Comparison of ENCODE assay signal across 8 cellular contexts in the genomic region with DNA sequence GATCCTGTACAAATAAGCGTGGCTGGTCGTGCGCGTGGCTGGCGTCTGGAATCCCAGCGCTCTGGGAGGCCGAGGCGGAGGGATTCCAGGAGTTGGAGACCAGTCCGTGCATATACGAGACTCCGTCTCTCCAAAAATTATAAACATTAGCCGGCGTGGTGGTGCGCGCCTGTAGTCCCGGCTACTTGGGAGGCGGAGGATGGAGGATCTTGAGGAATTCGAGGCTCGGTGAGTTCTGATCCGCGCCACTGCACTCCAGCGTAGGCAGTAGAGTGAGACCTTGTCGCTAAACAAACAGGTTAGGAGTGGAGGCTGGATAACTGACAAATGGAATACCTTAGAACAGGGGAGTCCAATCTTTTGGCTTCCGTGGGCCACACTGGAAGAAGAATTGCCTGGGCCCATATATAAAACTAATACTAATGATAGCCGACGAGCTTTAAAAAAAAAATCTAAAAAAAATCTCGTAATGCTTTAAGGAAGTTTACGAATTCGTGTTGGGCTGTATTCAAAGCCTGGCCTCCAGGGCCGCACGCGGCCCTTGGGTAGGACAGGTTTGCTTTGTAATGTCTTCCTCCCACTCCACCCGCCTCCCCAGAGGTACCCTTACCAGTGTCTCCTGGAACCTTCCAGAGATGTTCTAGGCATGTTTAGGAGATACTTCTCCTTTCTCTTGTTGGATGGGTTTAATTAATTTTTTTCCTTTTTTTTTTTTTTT. TPM values are rescaled to one million over a fixed set of nuclear protein-coding genes. Genes with fewer than 3 reads are reported as not detected.
A peak's percentile ranks its signal among the peaks of the same experiment; 100 is the strongest.
DNase-seq lines count a peak whose midpoint lies in the region; ATAC-seq and TF ChIP-seq lines count a peak whose summit lies in the region.

No MANE protein-coding gene starts in this region.

- POLR2A ChIA-PET in GM10248 (lab: Yijun Ruan, JAX) = interaction anchor here (0.6 kb wide), 1 partner anchor 54 kb away, joined by 3 read pairs; no protein-coding TSS in a partner anchor

- CTCF ChIA-PET in GM10248 (lab: Yijun Ruan, JAX) = interaction anchor here (1.2 to 1.5 kb wide), 2 partner anchors 171 to 216 kb away, joined by 3 read pairs; no protein-coding TSS in a partner anchor

- H4K20me1 ChIP-seq in GM23338 (replicated peaks; ENCODE audit: insufficient read depth) = peaks cover 38% of the 10 kb centered on the region

- DNase-seq in GM23338 (ENCODE audit: low spot score) (no peak), Peyer's patch (no peak), NCI-H2171 treated with DMSO at 0.1 percent for 48 hours (lab: John Stamatoyannopoulos, UW) (no peak), GM10248 (ENCODE audit: extremely low spot score) (no peak)
- DNase-seq in stimulated activated CD4-positive, alpha-beta T cell treated with anti-CD3 and anti-CD28 coated beads, Interleukin-12 subunit alpha, Interleukin-12 subunit beta, amount 100 ng/mL, for 4 hours = no peak

- H3K27ac ChIP-seq in GM23338 (ENCODE audit: low read depth) (no peak overlapping the region), Peyer's patch (peak overlapping the region; percentile 78 to 91 (median 87)), esophagus (ENCODE audit: low read depth in 2 of 2, low read length in 1 of 2) (peak overlapping the region; percentile 85 to 88), parathyroid adenoma (peak overlapping the region; percentile 80)

- H3K36me3 ChIP-seq in GM23338 (ENCODE audit: insufficient read depth) (peaks cover 26% of the 10 kb centered on the region), Peyer's patch (peaks cover 0 to 26% (median 0%) of the 10 kb centered on the region in 3 donors), esophagus (ENCODE audit: control insufficient read depth in 2 of 2, insufficient read depth in 2 of 2, low read length in 1 of 2) (peaks cover 0 to 5% of the 10 kb centered on the region in 2 donors), parathyroid adenoma (ENCODE audit: control insufficient read depth, insufficient read depth, low read length) (no peaks in the 10 kb centered on the region)

- H3K4me2 ChIP-seq in GM23338 (peak overlapping the region; percentile 98), parathyroid adenoma (ENCODE audit: low read length) (peak overlapping the region; percentile 67)

- peaks cover 12% of the 10 kb centered on the region for H3F3A ChIP-seq in GM23338 (replicated peaks; ENCODE audit: low read depth)

- no peak for TF ChIP-seq POLR2A in Peyer's patch (IDR thresholded peaks at IDR 0.05)

- H3K79me2 ChIP-seq in GM23338 (replicated peaks; ENCODE audit: insufficient read depth) = peaks cover 72% of the 10 kb centered on the region
- peaks cover 53% of the 10 kb centered on the region for H3K79me2 ChIP-seq in parathyroid adenoma

- peak overlapping the region; percentile 100 for H3K4me3 ChIP-seq in GM23338
- peak overlapping the region; percentile 80 to 99 (median 86) for H3K4me3 ChIP-seq in Peyer's patch
- H3K4me3 ChIP-seq in esophagus (ENCODE audit: low read depth in 1 of 2, low read length in 2 of 2) = peak overlapping the region; percentile 78 to 97
- H3K4me3 ChIP-seq in parathyroid adenoma (ENCODE audit: low read depth, low read length) = peak overlapping the region; percentile 86

- 42 to 44% methylated on average over 33 of the region's 33 CpGs for WGBS in esophagus, 2 donors

- no peaks in the 10 kb centered on the region for H3K9me2 ChIP-seq in GM23338 (ENCODE audit: insufficient read depth)

- TF ChIP-seq CTCF in GM23338 (conservative IDR thresholded peaks at IDR 0.05; ENCODE audit: low read depth in 2 of 2) (no peak), Peyer's patch (IDR thresholded peaks at IDR 0.05) (no peak), parathyroid adenoma (IDR thresholded peaks at IDR 0.05) (no peak), GM10248 (IDR thresholded peaks at IDR 0.05; ENCODE audit: control extremely low read depth, extremely low read depth, low read depth, missing control alignments) (no peak)

- H3K4me3 Mint-ChIP-seq in GM23338 = peak overlapping the region; percentile 99

- H3K27me3 Mint-ChIP-seq in GM23338 (ENCODE audit: insufficient read depth, low read depth, poor library complexity) = peaks cover 8% of the 10 kb centered on the region

- ATAC-seq in GM23338 (peak; percentile 10; the same call in 2 of the 3 replicates), GM18858 (IDR thresholded peaks at IDR 0.05; ENCODE audit: unreplicated experiment) (no peak)

- no peaks in the 10 kb centered on the region; the same call in 2 of the 3 replicates for H3K9me3 Mint-ChIP-seq in GM23338

- no peak overlapping the region for H3K9ac ChIP-seq in parathyroid adenoma

- H3K4me1 Mint-ChIP-seq in GM23338 = peaks cover 9% of the 10 kb centered on the region; the same call in 2 of the 3 replicates

- H3K4me1 ChIP-seq in GM23338 (ENCODE audit: insufficient read depth) (peaks cover 8% of the 10 kb centered on the region; the same call in 1 of the 2 replicates), Peyer's patch (peaks cover 0 to 27% (median 6%) of the 10 kb centered on the region in 4 donors), esophagus (ENCODE audit: control insufficient read depth in 2 of 2, insufficient read depth in 2 of 2, low read length in 1 of 2) (no peaks in the 10 kb centered on the region), parathyroid adenoma (peaks cover 6% of the 10 kb centered on the region)

- H2AFZ ChIP-seq in GM23338 = peak overlapping the region; percentile 97; the same call in 1 of the 2 replicates
- H2AFZ ChIP-seq in parathyroid adenoma = peak overlapping the region; percentile 97

- H3K9me3 ChIP-seq in Peyer's patch = no peaks in the 10 kb centered on the region
- H3K9me3 ChIP-seq in esophagus (ENCODE audit: control insufficient read depth in 2 of 2, insufficient read depth in 1 of 2, low read depth in 1 of 2, low read length in 1 of 2) = no peaks in the 10 kb centered on the region
- H3K9me3 ChIP-seq in parathyroid adenoma (ENCODE audit: control insufficient read depth, low read length) = no peaks in the 10 kb centered on the region

- peaks cover 36% of the 10 kb centered on the region for H3K36me3 Mint-ChIP-seq in GM23338 (ENCODE audit: low read depth)

- H3K27me3 ChIP-seq in GM23338 (ENCODE audit: insufficient read depth) (no peaks in the 10 kb centered on the region), Peyer's patch (no peaks in the 10 kb centered on the region), esophagus (ENCODE audit: control insufficient read depth in 1 of 2, insufficient read depth in 2 of 2, low read length in 2 of 2) (no peaks in the 10 kb centered on the region), parathyroid adenoma (ENCODE audit: control insufficient read depth, insufficient read depth, low read length) (no peaks in the 10 kb centered on the region)

- H3K27ac Mint-ChIP-seq in GM23338 = no peak overlapping the region

TF ChIP-seq in GM23338, 12 proteins besides CTCF, POLR2A, EP300 and RAD21:
- TF ChIP-seq STAT1 (IDR thresholded peaks at IDR 0.05; ENCODE audit: unreplicated experiment) = no peak
- no peak for TF ChIP-seq POLR2AphosphoS5 (IDR thresholded peaks at IDR 0.05; ENCODE audit: low read depth)
- TF ChIP-seq ZNF331 (CRISPR knock-in tag; IDR thresholded peaks at IDR 0.05; ENCODE audit: low read depth) = no peak
- no peak for TF ChIP-seq JUNB (IDR thresholded peaks at IDR 0.05; ENCODE audit: unreplicated experiment)
- TF ChIP-seq, protein P1, sequence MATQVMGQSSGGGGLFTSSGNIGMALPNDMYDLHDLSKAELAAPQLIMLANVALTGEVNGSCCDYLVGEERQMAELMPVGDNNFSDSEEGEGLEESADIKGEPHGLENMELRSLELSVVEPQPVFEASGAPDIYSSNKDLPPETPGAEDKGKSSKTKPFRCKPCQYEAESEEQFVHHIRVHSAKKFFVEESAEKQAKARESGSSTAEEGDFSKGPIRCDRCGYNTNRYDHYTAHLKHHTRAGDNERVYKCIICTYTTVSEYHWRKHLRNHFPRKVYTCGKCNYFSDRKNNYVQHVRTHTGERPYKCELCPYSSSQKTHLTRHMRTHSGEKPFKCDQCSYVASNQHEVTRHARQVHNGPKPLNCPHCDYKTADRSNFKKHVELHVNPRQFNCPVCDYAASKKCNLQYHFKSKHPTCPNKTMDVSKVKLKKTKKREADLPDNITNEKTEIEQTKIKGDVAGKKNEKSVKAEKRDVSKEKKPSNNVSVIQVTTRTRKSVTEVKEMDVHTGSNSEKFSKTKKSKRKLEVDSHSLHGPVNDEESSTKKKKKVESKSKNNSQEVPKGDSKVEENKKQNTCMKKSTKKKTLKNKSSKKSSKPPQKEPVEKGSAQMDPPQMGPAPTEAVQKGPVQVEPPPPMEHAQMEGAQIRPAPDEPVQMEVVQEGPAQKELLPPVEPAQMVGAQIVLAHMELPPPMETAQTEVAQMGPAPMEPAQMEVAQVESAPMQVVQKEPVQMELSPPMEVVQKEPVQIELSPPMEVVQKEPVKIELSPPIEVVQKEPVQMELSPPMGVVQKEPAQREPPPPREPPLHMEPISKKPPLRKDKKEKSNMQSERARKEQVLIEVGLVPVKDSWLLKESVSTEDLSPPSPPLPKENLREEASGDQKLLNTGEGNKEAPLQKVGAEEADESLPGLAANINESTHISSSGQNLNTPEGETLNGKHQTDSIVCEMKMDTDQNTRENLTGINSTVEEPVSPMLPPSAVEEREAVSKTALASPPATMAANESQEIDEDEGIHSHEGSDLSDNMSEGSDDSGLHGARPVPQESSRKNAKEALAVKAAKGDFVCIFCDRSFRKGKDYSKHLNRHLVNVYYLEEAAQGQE (IDR thresholded peaks at IDR 0.05; ENCODE audit: unreplicated experiment) = no peak
- TF ChIP-seq, protein P2, sequence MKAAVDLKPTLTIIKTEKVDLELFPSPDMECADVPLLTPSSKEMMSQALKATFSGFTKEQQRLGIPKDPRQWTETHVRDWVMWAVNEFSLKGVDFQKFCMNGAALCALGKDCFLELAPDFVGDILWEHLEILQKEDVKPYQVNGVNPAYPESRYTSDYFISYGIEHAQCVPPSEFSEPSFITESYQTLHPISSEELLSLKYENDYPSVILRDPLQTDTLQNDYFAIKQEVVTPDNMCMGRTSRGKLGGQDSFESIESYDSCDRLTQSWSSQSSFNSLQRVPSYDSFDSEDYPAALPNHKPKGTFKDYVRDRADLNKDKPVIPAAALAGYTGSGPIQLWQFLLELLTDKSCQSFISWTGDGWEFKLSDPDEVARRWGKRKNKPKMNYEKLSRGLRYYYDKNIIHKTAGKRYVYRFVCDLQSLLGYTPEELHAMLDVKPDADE (IDR thresholded peaks at IDR 0.05) = no peak
- TF ChIP-seq NANOG (IDR thresholded peaks at IDR 0.05; ENCODE audit: borderline replicate concordance) = no peak
- TF ChIP-seq ZNF114 (CRISPR knock-in tag; IDR thresholded peaks at IDR 0.05) = no peak

RNA-seq across cellular contexts. Expression of a gene that starts 0.9 kb away (rescaled TPM):
- 298 and 349 TPM in 2 replicates for total RNA-seq in GM23338 (2014; rRNA removed; shearing (Covaris generic))
- 370 and 495 TPM in 2 replicates for polyA plus RNA-seq in GM23338 (2016; fragmentation: Nextera tagmentation; extraction: Ambion mirVana)
- total RNA-seq in Peyer's patch = 10 to 100 TPM; 45.2 to 83.2 (median 54.3) TPM
- polyA plus RNA-seq in esophagus = 10 to 100 TPM; 28.8 to 70.5 TPM

RNA-seq across cellular contexts. Expression of a gene that starts 55.2 kb away (rescaled TPM):
- total RNA-seq in GM23338 (2014; rRNA removed; shearing (Covaris generic)) = 32.7 and 61.3 TPM in 2 replicates
- polyA plus RNA-seq in GM23338 (2016; fragmentation: Nextera tagmentation; extraction: Ambion mirVana) = 42.2 and 49.8 TPM in 2 replicates
- 100 to 1,000 TPM in 1 of 4 donors, 10 to 100 TPM in 3; 54.9 to 122 (median 72.5) TPM for total RNA-seq in Peyer's patch
- polyA plus RNA-seq in esophagus = 10 to 100 TPM; 11.0 to 14.0 TPM
